In genomic region chr16:77596243-77596642, GRCh38 we compare ENCODE assay signal across 1 cellular context.
TF ChIP-seq lines count a peak whose summit lies in the region.

No MANE protein-coding gene starts in this region.

TF ChIP-seq in IMR-90, 13 proteins besides CTCF, POLR2A, EP300 and RAD21 (continued from another document):
- no peak for TF ChIP-seq RCOR1 (IDR thresholded peaks at IDR 0.05; ENCODE audit: insufficient replicate concordance, low read length)
- TF ChIP-seq MAFK (IDR thresholded peaks at IDR 0.05; ENCODE audit: low read depth, low read length): no peak
- no peak for TF ChIP-seq RFX5 (IDR thresholded peaks at IDR 0.05; ENCODE audit: low read depth, low read length)
- no peak for TF ChIP-seq BHLHE40 (IDR thresholded peaks at IDR 0.05; ENCODE audit: low read depth, low read length)
- TF ChIP-seq ELK1 (IDR thresholded peaks at IDR 0.05; ENCODE audit: borderline replicate concordance, low read depth, low read length): no peak
